Comparison of ENCODE assay signal across 8 cellular contexts in the genomic region with DNA sequence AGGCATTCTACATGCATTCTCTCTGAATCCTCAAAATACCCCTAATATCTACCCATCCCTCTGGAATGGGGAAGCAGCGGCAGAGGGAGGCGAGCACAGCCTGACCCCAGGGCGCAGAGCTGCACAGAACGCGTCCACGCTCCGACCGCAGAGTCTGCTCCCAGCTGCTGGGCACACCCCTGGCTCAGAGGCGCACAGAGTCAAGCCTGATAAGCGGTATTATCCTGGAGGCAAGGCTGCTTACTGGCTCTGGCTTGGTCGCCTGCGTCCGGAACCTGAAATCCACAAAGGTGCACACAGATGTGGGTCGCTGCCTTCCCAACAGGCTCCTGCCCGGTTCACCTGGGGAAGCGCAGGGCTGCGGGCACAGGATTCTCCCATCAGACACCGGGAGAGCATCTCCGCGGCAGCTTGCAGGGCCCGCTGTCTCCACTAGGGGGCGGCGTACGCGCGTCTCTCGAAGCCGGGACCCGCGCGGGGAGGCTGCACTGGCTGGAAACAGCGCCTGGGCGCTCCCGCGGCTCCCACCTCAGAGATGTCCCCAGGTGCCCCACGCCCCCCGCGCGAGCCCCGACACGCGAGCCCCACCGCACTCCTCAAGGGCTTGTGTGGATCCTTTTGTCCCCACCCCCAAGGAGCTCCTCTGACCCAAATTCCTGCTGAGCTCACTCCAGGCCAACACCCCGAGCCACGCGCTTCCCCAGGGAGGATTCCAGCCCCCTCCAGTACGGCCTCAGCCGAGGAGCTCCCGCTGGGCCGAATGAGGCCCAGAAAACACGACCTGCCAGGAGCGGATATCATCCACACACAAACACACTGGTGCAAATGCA.
DNase-seq lines count a peak whose midpoint lies in the region; ATAC-seq and TF ChIP-seq lines count a peak whose summit lies in the region.

No MANE protein-coding gene starts in this region.

- no peak overlapping the region for H3K27ac Mint-ChIP-seq in glutamatergic neuron (ENCODE audit: unreplicated experiment)

- H3K4me1 Mint-ChIP-seq in glutamatergic neuron (ENCODE audit: low read depth, unreplicated experiment): no peaks in the 10 kb centered on the region

- H3K4me3 Mint-ChIP-seq in glutamatergic neuron (ENCODE audit: unreplicated experiment): peak overlapping the region; percentile 69

- peaks cover 11% of the 10 kb centered on the region for H3K27me3 Mint-ChIP-seq in glutamatergic neuron (ENCODE audit: unreplicated experiment)

- H3K36me3 Mint-ChIP-seq in glutamatergic neuron (ENCODE audit: unreplicated experiment): peaks cover 10% of the 10 kb centered on the region

- TF ChIP-seq CTCF in glutamatergic neuron (IDR thresholded peaks at IDR 0.05; ENCODE audit: partially characterized antibody, unreplicated experiment): peak; percentile 95

- H3K9me3 Mint-ChIP-seq in glutamatergic neuron (ENCODE audit: unreplicated experiment): peaks cover 9% of the 10 kb centered on the region

- peak; percentile 12 for DNase-seq in activated gamma-delta T cell treated with Interleukin-2 at 50 U/mL for 16 hours
- no peak for DNase-seq in activated gamma-delta T cell (lab: John Stamatoyannopoulos, UW)
- DNase-seq in activated CD4-positive, alpha-beta T cell treated with anti-CD3 and anti-CD28 coated beads, Interleukin-2, amount 50 U/mL, for 1 hour: peak; percentile 30
- peak; percentile 87 for DNase-seq in glutamatergic neuron
- DNase-seq in retina: peak; percentile 93
- no peak for DNase-seq in AML-193 (lab: John Stamatoyannopoulos, UW)

- ATAC-seq in HG03175 (IDR thresholded peaks at IDR 0.05; ENCODE audit: unreplicated experiment) (no peak), HG02571 (IDR thresholded peaks at IDR 0.05; ENCODE audit: unreplicated experiment) (no peak)

Comparison
In these comparisons a context has a peak if more than half of its experiments do, and no peak if none do; other contexts are left out.
1. DNase-seq: peak in activated gamma-delta T cell treated with Interleukin-2 at 50 U/mL for 16 hours (single experiment), activated CD4-positive, alpha-beta T cell treated with anti-CD3 and anti-CD28 coated beads, Interleukin-2, amount 50 U/mL, for 1 hour (single experiment), glutamatergic neuron (single experiment) and retina (single experiment); none in activated gamma-delta T cell (single experiment) and AML-193 (0 of 2).